ENCODE assay signal across 19 cellular contexts in genomic region chr18:49007663-49008062, GRCh38.
"Had no signal": no experiment of that assay in that cellular context is flagged by ENCODE, and none has a peak within 500 bp of the region (broad histone marks: within the 10 kb centered on the region; RNA-seq: fewer than 3 reads in every experiment).

No MANE protein-coding gene starts in this region.

- H3K9me3 ChIP-seq: esophagus muscularis mucosa, gastrocnemius medialis, sigmoid colon, testis, upper lobe of left lung had no signal

- DNase-seq: activated CD4-positive, alpha-beta T cell treated with anti-CD3 and anti-CD28 coated beads, Interleukin-2, amount 10 ng/mL, durations not matched to agents 7 days and 5 days; activated CD4-positive, CD25-positive, alpha-beta regulatory T cell treated with anti-CD3 and anti-CD28 coated beads, Interleukin-2, amount 50 U/mL, for 72 hours; activated CD8-positive, alpha-beta T cell treated with anti-CD3 and anti-CD28 coated beads, Interleukin-2, amount 10 ng/mL, durations not matched to agents 7 days and 5 days; activated gamma-delta T cell; gastrocnemius medialis; naive B cell; retina; sigmoid colon; stimulated activated CD4-positive, alpha-beta T cell treated with anti-CD3 and anti-CD28 coated beads, Interleukin-2, amount 100 ng/mL, for 48 hours; stimulated activated CD8-positive, alpha-beta memory T cell treated with anti-CD3 and anti-CD28 coated beads, Interleukin-4, amount 100 ng/mL, for 48 hours; stimulated activated naive CD4-positive, alpha-beta T cell; T-cell; testis; upper lobe of left lung; WERI-Rb-1 had no signal

- H3K4me3 ChIP-seq: coronary artery, esophagus muscularis mucosa, gastrocnemius medialis, sigmoid colon, smooth muscle cell, testis, upper lobe of left lung had no signal

- ATAC-seq: activated CD8-positive, alpha-beta T cell treated with anti-CD3 and anti-CD28 coated beads, Interleukin-2, amount 10 ng/mL, durations not matched to agents 7 days and 5 days; activated naive CD4-positive, alpha-beta T cell treated with anti-CD3 and anti-CD28 coated beads, Interleukin-2, amount 50 U/mL, for 72 hours; gastrocnemius medialis; T-cell had no signal

- H3K27me3 ChIP-seq: esophagus muscularis mucosa, gastrocnemius medialis, sigmoid colon, testis, upper lobe of left lung had no signal

- H3K4me1 ChIP-seq: esophagus muscularis mucosa, gastrocnemius medialis, sigmoid colon, testis, upper lobe of left lung had no signal

- H3K27ac ChIP-seq: coronary artery, esophagus muscularis mucosa, gastrocnemius medialis, sigmoid colon, testis, upper lobe of left lung, WERI-Rb-1 had no signal

- H3K36me3 ChIP-seq: esophagus muscularis mucosa, gastrocnemius medialis, sigmoid colon, upper lobe of left lung, WERI-Rb-1 had no signal
